Comparison of ENCODE assay signal across 20 cellular contexts in genomic region chr1:108142773-108143394, GRCh38. TPM values are rescaled to one million over a fixed set of nuclear protein-coding genes. Genes with fewer than 3 reads are reported as not detected.
DNase-seq lines count a peak whose midpoint lies in the region; ATAC-seq and TF ChIP-seq lines count a peak whose summit lies in the region.
"Had no signal": no experiment of that assay in that cellular context is flagged by ENCODE, and none has a peak within 500 bp of the region (broad histone marks: within the 10 kb centered on the region; RNA-seq: fewer than 3 reads in every experiment).

No MANE protein-coding gene starts in this region.

- in situ Hi-C loops in brain microvascular endothelial cell (cut with HindIII; ENCODE audit: low pct_ligation_motif_present, low sequenced_read_pairs), result loop anchor here (25.0 kb wide), 1 partner anchor 356 kb away; no protein-coding TSS in a partner anchor

- no peak for TF ChIP-seq CTCF in brain microvascular endothelial cell (IDR thresholded peaks at IDR 0.05; ENCODE audit: low read depth, low read length, missing control alignments)
- TF ChIP-seq CTCF in fibroblast of the aortic adventitia (IDR thresholded peaks at IDR 0.05; ENCODE audit: insufficient read depth, low read length), result no peak

- H3K4me3 ChIP-seq in brain microvascular endothelial cell (ENCODE audit: low read depth, low read length), result no peak overlapping the region
- H3K4me3 ChIP-seq in fibroblast of the aortic adventitia (ENCODE audit: low read depth, low read length), result no peak overlapping the region
- H3K4me3 ChIP-seq: ascending aorta, esophagus muscularis mucosa, testis had no signal

- DNase-seq in A172 (ENCODE audit: low spot score) (peak; percentile 10), M059J (ENCODE audit: low read depth) (peak; percentile 49), brain microvascular endothelial cell (no peak), fibroblast of the aortic adventitia (ENCODE audit: low read depth) (peak; percentile 45), H4 (ENCODE audit: low spot score) (no peak), germinal center (ENCODE audit: low spot score) (no peak)
- DNase-seq: activated CD4-positive, alpha-beta T cell treated with anti-CD3 and anti-CD28 coated beads, Interleukin-2, amount 50 U/mL, for 1 hour; activated gamma-delta T cell treated with Interleukin-2 at 50 U/mL for 16 hours; CD4-positive, alpha-beta T cell; cortex of kidney; DMS53; hypothalamus; kidney glomerular epithelial cell; NCI-H187 treated with DMSO at 0.1 percent for 48 hours; SW 1271; testis had no signal

- ATAC-seq in GM21619 (IDR thresholded peaks at IDR 0.05; ENCODE audit: unreplicated experiment) (no peak), GM18502 (IDR thresholded peaks at IDR 0.05; ENCODE audit: poor library complexity, unreplicated experiment) (no peak)

- peak overlapping the region; percentile 22 for H3K27ac ChIP-seq in brain microvascular endothelial cell
- H3K27ac ChIP-seq: esophagus muscularis mucosa, testis had no signal

- no peaks in the 10 kb centered on the region for H3K27me3 ChIP-seq in brain microvascular endothelial cell (replicated peaks)
- H3K27me3 ChIP-seq: ascending aorta, esophagus muscularis mucosa, testis had no signal

- H3K36me3 ChIP-seq in brain microvascular endothelial cell (replicated peaks), result peaks cover 24% of the 10 kb centered on the region

RNA-seq across cellular contexts. Expression of gene SLC25A24, which starts 57.3 kb away (rescaled TPM):
- total RNA-seq in A172 (2014; rRNA removed; shearing (Covaris generic)), result 77.7 and 90.1 TPM in 2 replicates
- 51.8 and 65.6 TPM in 2 replicates for total RNA-seq in M059J (2014; rRNA removed; shearing (Covaris generic))
- 44.2 and 63.8 TPM in 2 replicates for total RNA-seq in fibroblast of the aortic adventitia (ENCODE audit: low replicate concordance)
- 28.7 and 32.2 TPM in 2 replicates for total RNA-seq in H4 (2014; rRNA removed; shearing (Covaris generic))

Comparison
In these comparisons a context has a peak if more than half of its experiments do, and no peak if none do; other contexts are left out.
1. DNase-seq: peak in A172 (single experiment), M059J (single experiment) and fibroblast of the aortic adventitia (single experiment); none in brain microvascular endothelial cell (single experiment), H4 (single experiment) and germinal center (single experiment).